Comparison of ENCODE assay signal across 35 cellular contexts in genomic region chr4:1602621-1603412, GRCh38.
DNase-seq lines count a peak whose midpoint lies in the region; ATAC-seq, FAIRE-seq and TF ChIP-seq lines count a peak whose summit lies in the region.
"Had no signal": no experiment of that assay in that cellular context is flagged by ENCODE, and none has a peak within 500 bp of the region (broad histone marks: within the 10 kb centered on the region; RNA-seq: fewer than 3 reads in every experiment).

No MANE protein-coding gene starts in this region.

- peak overlapping the region; percentile 30 for H3K27ac Mint-ChIP-seq in activated naive CD8-positive, alpha-beta T cell treated with anti-CD3 and anti-CD28 coated beads, Interleukin-2, amount 10 ng/mL, durations not matched to agents 7 days and 5 days
- no peak overlapping the region for H3K27ac Mint-ChIP-seq in activated naive CD8-positive, alpha-beta T cell treated with anti-CD3 and anti-CD28 coated beads for 36 hours
- H3K27ac Mint-ChIP-seq: activated CD8-positive, alpha-beta T cell treated with anti-CD3 and anti-CD28 coated beads for 36 hours; activated T-helper 17 cell treated with anti-CD3 and anti-CD28 coated beads, Interleukin-2, amount 50 U/mL, for 72 hours; immature natural killer cell; stimulated activated memory B cell treated with anti-CD40 and anti-IgM and Interleukin-4, amounts not matched to agents 10 μg/mL and 1 μg/mL and 100 μg/mL, for 72 hours; type B pancreatic cell had no signal

- H3K9me3 ChIP-seq in suprapubic skin, result no peaks in the 10 kb centered on the region
- H3K9me3 ChIP-seq: prostate gland had no signal

- no peaks in the 10 kb centered on the region for H3K27me3 Mint-ChIP-seq in activated naive CD8-positive, alpha-beta T cell treated with anti-CD3 and anti-CD28 coated beads, Interleukin-2, amount 10 ng/mL, durations not matched to agents 7 days and 5 days
- H3K27me3 Mint-ChIP-seq in activated naive CD8-positive, alpha-beta T cell treated with anti-CD3 and anti-CD28 coated beads for 36 hours, result no peaks in the 10 kb centered on the region
- H3K27me3 Mint-ChIP-seq: activated CD8-positive, alpha-beta T cell treated with anti-CD3 and anti-CD28 coated beads for 36 hours; activated naive CD4-positive, alpha-beta T cell treated with anti-CD3 and anti-CD28 coated beads, Interleukin-2, amount 50 U/mL, for 24 hours; activated T-helper 17 cell treated with anti-CD3 and anti-CD28 coated beads, Interleukin-2, amount 50 U/mL, for 72 hours; CD4-positive, CD25-positive, alpha-beta regulatory T cell had no signal

- no peak for TF ChIP-seq EP300 in Ishikawa (IDR thresholded peaks at IDR 0.05; ENCODE audit: borderline replicate concordance)
- TF ChIP-seq EP300 in suprapubic skin (IDR thresholded peaks at IDR 0.05), result no peak

- WGBS in suprapubic skin, result 77% methylated on average over 21 of the region's 43 CpGs

- peaks cover 11% of the 10 kb centered on the region for H3K4me1 ChIP-seq in suprapubic skin
- H3K4me1 ChIP-seq: prostate gland had no signal

- H3K36me3 Mint-ChIP-seq in activated naive CD8-positive, alpha-beta T cell treated with anti-CD3 and anti-CD28 coated beads, Interleukin-2, amount 10 ng/mL, durations not matched to agents 7 days and 5 days, result no peaks in the 10 kb centered on the region
- no peaks in the 10 kb centered on the region for H3K36me3 Mint-ChIP-seq in activated naive CD8-positive, alpha-beta T cell treated with anti-CD3 and anti-CD28 coated beads for 36 hours
- H3K36me3 Mint-ChIP-seq: activated naive CD4-positive, alpha-beta T cell treated with anti-CD3 and anti-CD28 coated beads, Interleukin-2, amount 50 U/mL, for 24 hours; CD4-positive, CD25-positive, alpha-beta regulatory T cell; immature natural killer cell; stimulated activated memory B cell treated with anti-CD40 and anti-IgM and Interleukin-4, amounts not matched to agents 10 μg/mL and 1 μg/mL and 100 μg/mL, for 72 hours; type B pancreatic cell had no signal

- TF ChIP-seq CTCF in suprapubic skin (IDR thresholded peaks at IDR 0.05), result no peak

- peak; percentile 20 for DNase-seq in activated naive CD8-positive, alpha-beta T cell treated with anti-CD3 and anti-CD28 coated beads, Interleukin-2, amount 10 ng/mL, durations not matched to agents 7 days and 5 days
- DNase-seq in activated naive CD8-positive, alpha-beta T cell treated with anti-CD3 and anti-CD28 coated beads for 36 hours, result no peak
- DNase-seq in iPS-NIHi11 (ENCODE audit: low spot score) (peak; percentile 25), suprapubic skin (ENCODE audit: low spot score in 2 of 2) (peak; percentile 55 to 62), GM03348 (ENCODE audit: low spot score) (no peak), GM12891 (ENCODE audit: insufficient read length, low spot score) (no peak)
- DNase-seq: activated CD4-positive, alpha-beta T cell treated with anti-CD3 and anti-CD28 coated beads for 1 hour; activated CD8-positive, alpha-beta T cell treated with anti-CD3 and anti-CD28 coated beads for 36 hours; anterior cingulate cortex; CD4-positive, CD25-positive, alpha-beta regulatory T cell; DMS79 treated with DMSO at 0.1 percent for 48 hours; GF-D8; GM23248; hippocampal formation; immature natural killer cell; Karpas-422; NCI-H1417 treated with DMSO at 0.1 percent for 48 hours; NCI-H2029 treated with DMSO at 0.1 percent for 48 hours; NCI-H2227 treated with DMSO at 0.1 percent for 48 hours; NCI-H526 treated with DMSO at 0.1 percent for 48 hours; SHP77 had no signal

- H3K27me3 ChIP-seq in suprapubic skin, result peaks cover 39% of the 10 kb centered on the region

- no peak overlapping the region for H3K4me3 ChIP-seq in suprapubic skin
- H3K4me3 ChIP-seq: GM23248, PC-9, prostate gland had no signal

- no peak overlapping the region for H3K27ac ChIP-seq in suprapubic skin
- H3K27ac ChIP-seq: GM23248, HL-60, PC-9, prostate gland had no signal

- H3K4me3 Mint-ChIP-seq in activated naive CD8-positive, alpha-beta T cell treated with anti-CD3 and anti-CD28 coated beads, Interleukin-2, amount 10 ng/mL, durations not matched to agents 7 days and 5 days, result no peak overlapping the region
- no peak overlapping the region for H3K4me3 Mint-ChIP-seq in activated naive CD8-positive, alpha-beta T cell treated with anti-CD3 and anti-CD28 coated beads for 36 hours
- H3K4me3 Mint-ChIP-seq: activated CD8-positive, alpha-beta T cell treated with anti-CD3 and anti-CD28 coated beads for 36 hours; activated naive CD4-positive, alpha-beta T cell treated with anti-CD3 and anti-CD28 coated beads, Interleukin-2, amount 50 U/mL, for 24 hours; activated T-helper 17 cell treated with anti-CD3 and anti-CD28 coated beads, Interleukin-2, amount 50 U/mL, for 72 hours; immature natural killer cell; stimulated activated memory B cell treated with anti-CD40 and anti-IgM and Interleukin-4, amounts not matched to agents 10 μg/mL and 1 μg/mL and 100 μg/mL, for 72 hours; type B pancreatic cell had no signal

- no peak for TF ChIP-seq RAD21 in Ishikawa (IDR thresholded peaks at IDR 0.05; ENCODE audit: low read depth)

- ATAC-seq in activated naive CD8-positive, alpha-beta T cell treated with anti-CD3 and anti-CD28 coated beads, Interleukin-2, amount 10 ng/mL, durations not matched to agents 7 days and 5 days (ENCODE audit: low read depth), result no peak
- ATAC-seq in GM18870 (IDR thresholded peaks at IDR 0.05; ENCODE audit: unreplicated experiment), result no peak
- ATAC-seq: activated CD8-positive, alpha-beta T cell treated with anti-CD3 and anti-CD28 coated beads for 36 hours; activated T-helper 17 cell treated with anti-CD3 and anti-CD28 coated beads, Interleukin-2, amount 50 U/mL, for 72 hours; stimulated activated memory B cell treated with anti-CD40 and anti-IgM and Interleukin-4, amounts not matched to agents 10 μg/mL and 1 μg/mL and 100 μg/mL, for 72 hours had no signal

- no peaks in the 10 kb centered on the region for H3K9me3 Mint-ChIP-seq in activated naive CD8-positive, alpha-beta T cell treated with anti-CD3 and anti-CD28 coated beads, Interleukin-2, amount 10 ng/mL, durations not matched to agents 7 days and 5 days
- H3K9me3 Mint-ChIP-seq in activated naive CD8-positive, alpha-beta T cell treated with anti-CD3 and anti-CD28 coated beads for 36 hours, result no peaks in the 10 kb centered on the region
- H3K9me3 Mint-ChIP-seq: activated CD8-positive, alpha-beta T cell treated with anti-CD3 and anti-CD28 coated beads for 36 hours; activated naive CD4-positive, alpha-beta T cell treated with anti-CD3 and anti-CD28 coated beads, Interleukin-2, amount 50 U/mL, for 24 hours; activated T-helper 17 cell treated with anti-CD3 and anti-CD28 coated beads, Interleukin-2, amount 50 U/mL, for 72 hours; CD4-positive, CD25-positive, alpha-beta regulatory T cell; immature natural killer cell; stimulated activated memory B cell treated with anti-CD40 and anti-IgM and Interleukin-4, amounts not matched to agents 10 μg/mL and 1 μg/mL and 100 μg/mL, for 72 hours; type B pancreatic cell had no signal

- no peaks in the 10 kb centered on the region for H3K36me3 ChIP-seq in suprapubic skin
- H3K36me3 ChIP-seq: prostate gland had no signal

- FAIRE-seq in GM12891 (lab: Jason Lieb, UNC), result no peak
- FAIRE-seq: A204.1, bronchial epithelial cell, colon, endothelial cell of umbilical vein, frontal cortex had no signal

- TF ChIP-seq POLR2A in suprapubic skin (IDR thresholded peaks at IDR 0.05) (no peak), GM12891 (IDR thresholded peaks at IDR 0.05; ENCODE audit: low read depth, low read length) (no peak)

- peaks cover 17% of the 10 kb centered on the region for H3K4me1 Mint-ChIP-seq in activated naive CD8-positive, alpha-beta T cell treated with anti-CD3 and anti-CD28 coated beads, Interleukin-2, amount 10 ng/mL, durations not matched to agents 7 days and 5 days
- H3K4me1 Mint-ChIP-seq in activated naive CD8-positive, alpha-beta T cell treated with anti-CD3 and anti-CD28 coated beads for 36 hours, result peaks cover 19% of the 10 kb centered on the region
- H3K4me1 Mint-ChIP-seq: activated T-helper 17 cell treated with anti-CD3 and anti-CD28 coated beads, Interleukin-2, amount 50 U/mL, for 72 hours; immature natural killer cell had no signal

- POLR2A ChIA-PET in activated naive CD8-positive, alpha-beta T cell treated with anti-CD3 and anti-CD28 coated beads, Interleukin-2, amount 10 ng/mL, durations not matched to agents 7 days and 5 days (lab: Charles Lee), result no interaction called here

TF ChIP-seq in Ishikawa, 13 proteins besides CTCF, POLR2A, EP300 and RAD21:
- TF ChIP-seq ZBTB7A (IDR thresholded peaks at IDR 0.05; ENCODE audit: low read depth) (0 out of 2 replicates have a peak, but pooled peaks have one; percentile 40), MAX (IDR thresholded peaks at IDR 0.05) (no peak)

TF ChIP-seq in GM12891, 5 proteins besides CTCF, POLR2A, EP300 and RAD21:
- no peak for TF ChIP-seq PAX5 (IDR thresholded peaks at IDR 0.05; ENCODE audit: insufficient read depth, low read length, severe bottlenecking)
- no peak for TF ChIP-seq POU2F2 (IDR thresholded peaks at IDR 0.05; ENCODE audit: low read depth, low read length)
- TF ChIP-seq POLR2AphosphoS5 (IDR thresholded peaks at IDR 0.05; ENCODE audit: low read depth, low read length), result no peak
- no peak for TF ChIP-seq TAF1 (IDR thresholded peaks at IDR 0.05; ENCODE audit: low read depth, low read length)
- no peak for TF ChIP-seq SPI1 (IDR thresholded peaks at IDR 0.05; ENCODE audit: low read depth, low read length)

Comparison
In these comparisons a context has a peak if more than half of its experiments do, and no peak if none do; other contexts are left out.
1. DNase-seq: peak in activated naive CD8-positive, alpha-beta T cell treated with anti-CD3 and anti-CD28 coated beads, Interleukin-2, amount 10 ng/mL, durations not matched to agents 7 days and 5 days (single experiment), iPS-NIHi11 (single experiment) and suprapubic skin (2 of 2); none in activated naive CD8-positive, alpha-beta T cell treated with anti-CD3 and anti-CD28 coated beads for 36 hours (single experiment), GM03348 (single experiment) and GM12891 (single experiment).